In the genomic region with DNA sequence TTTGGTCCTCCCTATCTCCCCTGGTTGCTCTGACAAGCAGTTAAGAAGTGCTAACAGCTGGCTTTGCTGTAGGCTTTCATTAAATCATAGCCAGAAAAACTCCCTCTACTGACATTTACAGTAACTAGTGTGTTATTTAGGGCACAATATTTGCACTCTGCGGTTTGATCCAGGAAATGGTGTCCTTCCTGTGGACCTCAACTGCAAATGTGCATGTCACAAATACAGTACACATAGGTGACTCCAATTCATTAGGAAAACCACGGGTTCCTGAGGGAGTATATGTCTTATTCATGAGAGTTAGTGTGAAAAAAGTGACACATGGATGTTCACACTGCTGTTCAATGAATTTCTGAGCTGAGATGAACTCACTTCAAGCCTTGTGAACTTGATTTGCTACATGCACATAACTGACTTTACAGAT, we compare ENCODE assay signal across 8 cellular contexts.
DNase-seq lines count a peak whose midpoint lies in the region; ATAC-seq lines count a peak whose summit lies in the region.

No MANE protein-coding gene starts in this region.

- peaks cover 34% of the 10 kb centered on the region for H3K4me1 ChIP-seq in adipocyte (ENCODE audit: control insufficient read depth, insufficient read depth, low read length)

- H3K9ac ChIP-seq in adipocyte (ENCODE audit: low read length): peak overlapping the region; percentile 13

- peak overlapping the region; percentile 63 for H3K4me3 ChIP-seq in adipocyte (ENCODE audit: low read length)

- peak overlapping the region; percentile 37 for H3K4me3 Mint-ChIP-seq in memory B cell

- ATAC-seq in GM18499 (IDR thresholded peaks at IDR 0.05; ENCODE audit: insufficient read depth, unreplicated experiment): peak; percentile 83
- ATAC-seq in HG02870 (IDR thresholded peaks at IDR 0.05; ENCODE audit: unreplicated experiment): peak; percentile 67
- peak; percentile 73 for ATAC-seq in memory B cell (ENCODE audit: low read depth)

- H3K36me3 Mint-ChIP-seq in memory B cell: no peaks in the 10 kb centered on the region

- DNase-seq in AML-193 (lab: John Stamatoyannopoulos, UW): peak; percentile 64 to 79
- peak; percentile 63 to 90 for DNase-seq in NCI-H2081 (lab: John Stamatoyannopoulos, UW)
- peak; percentile 64 for DNase-seq in adipocyte (ENCODE audit: low read depth)
- DNase-seq in memory B cell (ENCODE audit: low spot score in 2 of 2): peak in 1 of 2 donors; percentile 5
- DNase-seq in NCI-H345 treated with DMSO at 0.1 percent for 48 hours (lab: John Stamatoyannopoulos, UW; ENCODE audit: unreplicated experiment): no peak
- no peak for DNase-seq in stimulated activated CD4-positive, alpha-beta T cell treated with anti-CD3 and anti-CD28 coated beads, Interleukin-15, amount 100 ng/mL, for 24 hours

- no peaks in the 10 kb centered on the region for H3K9me3 ChIP-seq in adipocyte (ENCODE audit: control insufficient read depth, low read length)

- no peaks in the 10 kb centered on the region for H3K9me3 Mint-ChIP-seq in memory B cell

- H3K27ac Mint-ChIP-seq in memory B cell: peak overlapping the region; percentile 42

- H3K27me3 ChIP-seq in adipocyte (replicated peaks; ENCODE audit: control insufficient read depth, insufficient read depth, low read length): no peaks in the 10 kb centered on the region

- H3K4me1 Mint-ChIP-seq in memory B cell: peaks cover 24% of the 10 kb centered on the region

- H3K27me3 Mint-ChIP-seq in memory B cell: peaks cover 2% of the 10 kb centered on the region

- no peaks in the 10 kb centered on the region for H3K36me3 ChIP-seq in adipocyte (ENCODE audit: control insufficient read depth, insufficient read depth, low read length, severe bottlenecking)

Comparison
In these comparisons a context has a peak if more than half of its experiments do, and no peak if none do; other contexts are left out.
1. DNase-seq: peak in AML-193 (2 of 2), NCI-H2081 (2 of 2) and adipocyte (single experiment); none in NCI-H345 treated with DMSO at 0.1 percent for 48 hours (single experiment) and stimulated activated CD4-positive, alpha-beta T cell treated with anti-CD3 and anti-CD28 coated beads, Interleukin-15, amount 100 ng/mL, for 24 hours (single experiment).
2. Peak in every context shown above with its lines, with median percentiles within 50 percentile points of each other: ATAC-seq.